Comparison of ENCODE assay signal across 8 cellular contexts in genomic region chr4:6942238-6942800, GRCh38. TPM values are rescaled to one million over a fixed set of nuclear protein-coding genes. Genes with fewer than 3 reads are reported as not detected.
DNase-seq lines count a peak whose midpoint lies in the region; ATAC-seq, FAIRE-seq and TF ChIP-seq lines count a peak whose summit lies in the region.

No MANE protein-coding gene starts in this region.

- POLR2A ChIA-PET in H1 (lab: Charles Lee; ENCODE audit: partially characterized antibody): no interaction called here

- H3K27ac ChIP-seq in BLaER1 treated with 17β-estradiol and CSF1 and Interleukin-3, amounts not matched to agents 10 nM and 100 nM: peak overlapping the region; percentile 96 to 100 (median 99)
- no peak overlapping the region for H3K27ac ChIP-seq in H1 (ENCODE audit: low read depth, low read length)
- H3K27ac ChIP-seq in muscle layer of duodenum (ENCODE audit: low read length): peak overlapping the region; percentile 86
- H3K27ac ChIP-seq in vagina: peak overlapping the region; percentile 71

- H3K79me2 ChIP-seq in H1 (ENCODE audit: control insufficient read depth in 1 of 2, insufficient read depth in 2 of 2, low read length in 2 of 2): peaks cover 0 to 23% of the 10 kb centered on the region in 2 experiments; a peak in 3 of 4 replicates

- H4K8ac ChIP-seq in H1 (ENCODE audit: extremely low read depth, insufficient read depth, low read length): no peak overlapping the region

- no peak overlapping the region for H2BK12ac ChIP-seq in H1 (ENCODE audit: low read depth, low read length)

- intact Hi-C loops in vagina (cut with DNase I): no loop called here

- no peak overlapping the region for H2BK120ac ChIP-seq in H1 (replicated peaks; ENCODE audit: low read depth, low read length)

- H3K18ac ChIP-seq in H1 (ENCODE audit: extremely low read depth, low read length): no peak overlapping the region; the same call in 1 of the 2 replicates

- DNase-seq in H1 (ENCODE audit: low read depth in 1 of 2, low spot score in 2 of 2) (no peak), vagina (ENCODE audit: extremely low spot score in 2 of 2) (no peak), middle frontal gyrus (ENCODE audit: extremely low spot score, low spot score) (no peak)

- H3K9ac ChIP-seq in BLaER1 treated with 17β-estradiol and CSF1 and Interleukin-3, amounts not matched to agents 10 nM and 100 nM: peak overlapping the region; percentile 89 to 99 (median 94)
- H3K9ac ChIP-seq in H1 (replicated peaks in 1 of 4; ENCODE audit: extremely low read depth in 1 of 4, low read depth in 3 of 4, low read length in 3 of 4): no peak overlapping the region

- H3K23ac ChIP-seq in H1 (ENCODE audit: insufficient read length): no peak overlapping the region

- H3K56ac ChIP-seq in H1 (replicated peaks; ENCODE audit: insufficient read length, low read depth, low read length): no peak overlapping the region

- peaks cover 83 to 96% (median 92%) of the 10 kb centered on the region in 10 experiments for H3K4me1 ChIP-seq in BLaER1 treated with 17β-estradiol and CSF1 and Interleukin-3, amounts not matched to agents 10 nM and 100 nM
- H3K4me1 ChIP-seq in H1 (replicated peaks in 1 of 4; ENCODE audit: control insufficient read depth in 3 of 4, insufficient read depth in 4 of 4, low read length in 3 of 4): peaks cover 16 to 52% (median 36%) of the 10 kb centered on the region in 4 experiments
- H3K4me1 ChIP-seq in muscle layer of duodenum (ENCODE audit: control insufficient read depth in 1 of 2, insufficient read depth in 2 of 2, low read length in 2 of 2): peaks cover 8 to 23% of the 10 kb centered on the region in 2 donors
- H3K4me1 ChIP-seq in vagina: peaks cover 43% of the 10 kb centered on the region

- TF ChIP-seq POLR2A in H1 (IDR thresholded peaks at IDR 0.05; ENCODE audit: control extremely low read depth in 1 of 2, low read depth in 2 of 2, low read length in 2 of 2): no peak
- no peak for TF ChIP-seq POLR2A in vagina (IDR thresholded peaks at IDR 0.05)

- peaks cover 16 to 49% (median 35%) of the 10 kb centered on the region in 11 experiments; a peak in 20 of 22 replicates for H3K36me3 ChIP-seq in BLaER1 treated with 17β-estradiol and CSF1 and Interleukin-3, amounts not matched to agents 10 nM and 100 nM
- H3K36me3 ChIP-seq in H1 (ENCODE audit: control insufficient read depth in 2 of 4, insufficient read depth in 4 of 4, low read length in 3 of 4) (no peaks in the 10 kb centered on the region), muscle layer of duodenum (ENCODE audit: control insufficient read depth in 1 of 2, insufficient read depth in 2 of 2, low read length in 2 of 2) (no peaks in the 10 kb centered on the region), vagina (no peaks in the 10 kb centered on the region)

- no peak overlapping the region for H2BK15ac ChIP-seq in H1 (ENCODE audit: low read length)

- peak; percentile 63 for FAIRE-seq in TTC549 (lab: Jason Lieb, UNC)
- no peak for FAIRE-seq in H1 (lab: Jason Lieb, UNC)

- no peak overlapping the region for H2AK5ac ChIP-seq in H1 (ENCODE audit: low read depth, low read length)

- H4K5ac ChIP-seq in H1 (ENCODE audit: insufficient read length, low read depth, low read length): no peak overlapping the region

- H3K79me1 ChIP-seq in H1 (ENCODE audit: low read depth, low read length): peaks cover 17% of the 10 kb centered on the region

- no peak overlapping the region for H3K14ac ChIP-seq in H1 (ENCODE audit: insufficient read length)

- no peak overlapping the region for H4K91ac ChIP-seq in H1 (replicated peaks; ENCODE audit: insufficient read length, low read length)

- H3K27me3 ChIP-seq in BLaER1 treated with 17β-estradiol and CSF1 and Interleukin-3, amounts not matched to agents 10 nM and 100 nM: no peaks in the 10 kb centered on the region
- no peaks in the 10 kb centered on the region for H3K27me3 ChIP-seq in H1 (replicated peaks in 1 of 4; ENCODE audit: control insufficient read depth in 3 of 4, extremely low read depth in 1 of 4, insufficient read depth in 3 of 4, low read length in 3 of 4)
- no peaks in the 10 kb centered on the region for H3K27me3 ChIP-seq in muscle layer of duodenum (ENCODE audit: low read depth, low read length)
- H3K27me3 ChIP-seq in vagina: no peaks in the 10 kb centered on the region

- 0 out of 2 replicates have a peak overlapping the region, but pooled peaks have one; percentile 19 for H2BK5ac ChIP-seq in H1 (ENCODE audit: low read depth, low read length)

- ATAC-seq in GM19463 (IDR thresholded peaks at IDR 0.05; ENCODE audit: unreplicated experiment) (peak; percentile 56), HG03571 (IDR thresholded peaks at IDR 0.05; ENCODE audit: unreplicated experiment) (peak; percentile 57)

- H2AFZ ChIP-seq in H1 (ENCODE audit: low read length): no peak overlapping the region

- no peak for TF ChIP-seq RAD21 in H1 (IDR thresholded peaks at IDR 0.05 in 1 of 2, conservative IDR thresholded peaks at IDR 0.05 in 1 of 2; ENCODE audit: low read depth in 2 of 2, low read length in 2 of 2)

- peak overlapping the region; percentile 37 to 69 (median 55) for H3K4me3 ChIP-seq in BLaER1 treated with 17β-estradiol and CSF1 and Interleukin-3, amounts not matched to agents 10 nM and 100 nM
- H3K4me3 ChIP-seq in H1 (ENCODE audit: extremely low read depth in 1 of 4, insufficient read depth in 2 of 4, low read depth in 3 of 4, low read length in 4 of 4): no peak overlapping the region
- peak overlapping the region in 1 of 2 donors; percentile 16 for H3K4me3 ChIP-seq in muscle layer of duodenum (ENCODE audit: low read depth in 1 of 2, low read length in 2 of 2)
- H3K4me3 ChIP-seq in vagina: no peak overlapping the region

- no peak for TF ChIP-seq EP300 in H1 (IDR thresholded peaks at IDR 0.05; ENCODE audit: borderline replicate concordance in 1 of 2, low read depth in 2 of 2, low read length in 2 of 2)

- peaks cover 0 to under 1% (median 0%) of the 10 kb centered on the region in 11 experiments; a peak in 3 of 22 replicates for H3K9me3 ChIP-seq in BLaER1 treated with 17β-estradiol and CSF1 and Interleukin-3, amounts not matched to agents 10 nM and 100 nM (replicated peaks in 1 of 11)
- H3K9me3 ChIP-seq in H1 (ENCODE audit: insufficient read depth in 2 of 2, low read depth in 1 of 2, low read length in 1 of 2) (no peaks in the 10 kb centered on the region), muscle layer of duodenum (ENCODE audit: control insufficient read depth in 1 of 2, low read length in 2 of 2) (no peaks in the 10 kb centered on the region), vagina (no peaks in the 10 kb centered on the region)

- peak overlapping the region; percentile 87 to 99 (median 96) for H3K4me2 ChIP-seq in BLaER1 treated with 17β-estradiol and CSF1 and Interleukin-3, amounts not matched to agents 10 nM and 100 nM
- H3K4me2 ChIP-seq in H1 (ENCODE audit: insufficient read depth in 1 of 2, low read depth in 2 of 2, low read length in 2 of 2): 0 out of 4 replicates have a peak overlapping the region, but pooled peaks of 1 of the 2 experiments have one; percentile 29

- TF ChIP-seq CTCF in H1 (IDR thresholded peaks at IDR 0.05; ENCODE audit: control extremely low read depth in 1 of 3, insufficient read depth in 1 of 3, low read depth in 1 of 3, low read length in 3 of 3): no peak
- no peak for TF ChIP-seq CTCF in vagina (IDR thresholded peaks at IDR 0.05)

- H3K4ac ChIP-seq in H1 (replicated peaks; ENCODE audit: insufficient read length, low read depth, low read length): no peak overlapping the region

- H4K20me1 ChIP-seq in BLaER1 treated with 17β-estradiol and CSF1 and Interleukin-3, amounts not matched to agents 10 nM and 100 nM: peaks cover 0 to 21% (median 0%) of the 10 kb centered on the region in 11 experiments; a peak in 4 of 22 replicates
- peaks cover 0 to 10% of the 10 kb centered on the region in 2 experiments for H4K20me1 ChIP-seq in H1 (replicated peaks in 1 of 2; ENCODE audit: control insufficient read depth in 1 of 2, insufficient read depth in 2 of 2, low read length in 2 of 2)

- H2BK20ac ChIP-seq in H1 (ENCODE audit: low read length): no peak overlapping the region

- 70% methylated on average over 7 of the region's 7 CpGs; no CpG with 5 or more reads in 1 of the 2 experiments for WGBS in H1 (ENCODE audit: extremely low coverage in 1 of 2, insufficient coverage in 1 of 2, insufficient read length in 1 of 2, insufficient replicate concordance in 2 of 2, low coverage in 1 of 2, low lambda C conversion rate in 2 of 2, missing lambda C conversion rate in 1 of 2), 2 experiments

- CTCF ChIA-PET in H1 (lab: Charles Lee; ENCODE audit: partially characterized antibody): interaction anchor here (0.7 to 8.3 kb wide), 7 partner anchors 15 to 1539 kb away, joined by 3 to 28 read pairs (median 3); no protein-coding TSS in a partner anchor

- no peaks in the 10 kb centered on the region for H3K23me2 ChIP-seq in H1 (ENCODE audit: low read depth, low read length)

TF ChIP-seq in H1, 55 proteins besides CTCF, POLR2A, EP300 and RAD21:
- TF ChIP-seq NRF1 (IDR thresholded peaks at IDR 0.05; ENCODE audit: low read depth, low read length) (no peak), POLR2AphosphoS5 (IDR thresholded peaks at IDR 0.05; ENCODE audit: low read depth, low read length) (no peak), CHD2 (IDR thresholded peaks at IDR 0.05; ENCODE audit: low read length) (no peak)
- TF ChIP-seq, protein P1, sequence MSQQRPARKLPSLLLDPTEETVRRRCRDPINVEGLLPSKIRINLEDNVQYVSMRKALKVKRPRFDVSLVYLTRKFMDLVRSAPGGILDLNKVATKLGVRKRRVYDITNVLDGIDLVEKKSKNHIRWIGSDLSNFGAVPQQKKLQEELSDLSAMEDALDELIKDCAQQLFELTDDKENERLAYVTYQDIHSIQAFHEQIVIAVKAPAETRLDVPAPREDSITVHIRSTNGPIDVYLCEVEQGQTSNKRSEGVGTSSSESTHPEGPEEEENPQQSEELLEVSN (IDR thresholded peaks at IDR 0.05): no peak

RNA-seq across cellular contexts. Expression of gene TBC1D14, which starts 32.7 kb away (rescaled TPM):
- total RNA-seq in H1 (2021; fragmentation: NEBNext Ultra II Directional; extraction: Animal tissue kit (Norgen Biotek cat#: 25700)): 48.2 and 49.7 TPM in 2 replicates
- polyA plus RNA-seq in H1 (2011; rRNA removed): 45.6 and 46.2 TPM in 2 replicates
- polyA plus RNA-seq in H1 (2011; cell fraction: cytosol; rRNA removed): 49.8 TPM
- 47.4 TPM for polyA plus RNA-seq in H1 (2011; cell fraction: nucleus; rRNA removed)
- polyA plus RNA-seq in H1 (2012, experiment 1 of 2): 38.7 to 43.8 TPM (median 41.7 TPM) in 4 replicates
- polyA plus RNA-seq in H1 (2012, experiment 2 of 2): 21.9 TPM
- polyA plus RNA-seq in H1 (2013, experiment 1 of 2): 24.2 TPM
- 25.4 TPM for polyA plus RNA-seq in H1 (2013, experiment 2 of 2)
- 51.5 and 51.9 TPM in 2 replicates for polyA minus RNA-seq in H1 (2011; rRNA and poly(A)+ RNA removed)
- polyA minus RNA-seq in H1 (2011; cell fraction: cytosol; rRNA and poly(A)+ RNA removed): 27.0 TPM
- 30.9 TPM for polyA minus RNA-seq in H1 (2011; cell fraction: nucleus; rRNA and poly(A)+ RNA removed)
- 35.4 TPM for total RNA-seq in vagina

Comparison
In these comparisons a context has a peak if more than half of its experiments do, and no peak if none do; other contexts are left out.
1. H3K4me3 ChIP-seq: peak in BLaER1 treated with 17β-estradiol and CSF1 and Interleukin-3, amounts not matched to agents 10 nM and 100 nM (10 of 10); none in H1 (0 of 4) and vagina (0 of 2).
2. H3K9ac ChIP-seq: peak in BLaER1 treated with 17β-estradiol and CSF1 and Interleukin-3, amounts not matched to agents 10 nM and 100 nM (11 of 11); none in H1 (0 of 4).